Comparison of ENCODE assay signal across 8 cellular contexts in genomic region chr2:87471478-87471877, GRCh38.
DNase-seq lines count a peak whose midpoint lies in the region; ATAC-seq and TF ChIP-seq lines count a peak whose summit lies in the region.
"Not testable (repeated sequence)": the region's sequence is repeated elsewhere in the genome, so short reads cannot be mapped to it uniquely, and the experiment has no call there.

No MANE protein-coding gene starts in this region.

- not testable (repeated sequence) for H3K9me2 ChIP-seq in DOHH2 (replicated peaks; ENCODE audit: control insufficient read depth, low read length)

- H3K27me3 Mint-ChIP-seq in activated CD8-positive, alpha-beta memory T cell treated with anti-CD3 and anti-CD28 coated beads, Interleukin-2, amount 10 ng/mL, durations not matched to agents 7 days and 5 days; chondrocyte (ENCODE audit: low read depth); stimulated activated naive CD8-positive, alpha-beta T cell treated with anti-CD3 and anti-CD28 coated beads, Interleukin-15, amount 100 ng/mL, for 72 hours: not testable (repeated sequence)

- H3K9me3 Mint-ChIP-seq in activated CD8-positive, alpha-beta memory T cell treated with anti-CD3 and anti-CD28 coated beads, Interleukin-2, amount 10 ng/mL, durations not matched to agents 7 days and 5 days (ENCODE audit: low read depth); activated naive CD4-positive, alpha-beta T cell treated with anti-CD3 and anti-CD28 coated beads, Interleukin-2, amount 50 U/mL, for 72 hours; chondrocyte (ENCODE audit: low read depth); stimulated activated naive CD8-positive, alpha-beta T cell treated with anti-CD3 and anti-CD28 coated beads, Interleukin-15, amount 100 ng/mL, for 72 hours: not testable (repeated sequence)

- H3K4me1 Mint-ChIP-seq in activated CD8-positive, alpha-beta memory T cell treated with anti-CD3 and anti-CD28 coated beads, Interleukin-2, amount 10 ng/mL, durations not matched to agents 7 days and 5 days, result peaks cover 47% of the 10 kb centered on the region
- peaks cover 30% of the 10 kb centered on the region for H3K4me1 Mint-ChIP-seq in chondrocyte (ENCODE audit: low read depth)
- peaks cover 43% of the 10 kb centered on the region for H3K4me1 Mint-ChIP-seq in stimulated activated naive CD8-positive, alpha-beta T cell treated with anti-CD3 and anti-CD28 coated beads, Interleukin-15, amount 100 ng/mL, for 72 hours

- H3K27me3 ChIP-seq in DOHH2 (ENCODE audit: control insufficient read depth, low read length); RWPE2 (ENCODE audit: insufficient read depth, poor library complexity, severe bottlenecking); neutrophil: not testable (repeated sequence)

- not testable (repeated sequence) for H3F3A ChIP-seq in DOHH2 (ENCODE audit: control insufficient read depth, insufficient read depth)

- not testable (repeated sequence) for H4K20me1 ChIP-seq in DOHH2 (ENCODE audit: control insufficient read depth, insufficient read depth, low read depth, low read length)

- H3K4me2 ChIP-seq in DOHH2 (ENCODE audit: low read length), result peak overlapping the region; percentile 45; the same call in 1 of the 2 replicates

- H3K9me3 ChIP-seq in DOHH2 (ENCODE audit: control insufficient read depth, insufficient read depth, low read length); RWPE2 (ENCODE audit: severe bottlenecking); neutrophil: not testable (repeated sequence)

- ATAC-seq in RWPE2 (ENCODE audit: low read depth), result 0 out of 3 replicates have a peak, but pooled peaks have one; percentile 19
- not testable (repeated sequence) for ATAC-seq in activated CD8-positive, alpha-beta memory T cell treated with anti-CD3 and anti-CD28 coated beads, Interleukin-2, amount 10 ng/mL, durations not matched to agents 7 days and 5 days; activated naive CD4-positive, alpha-beta T cell treated with anti-CD3 and anti-CD28 coated beads, Interleukin-2, amount 50 U/mL, for 72 hours; stimulated activated naive CD8-positive, alpha-beta T cell treated with anti-CD3 and anti-CD28 coated beads, Interleukin-15, amount 100 ng/mL, for 72 hours

- not testable (repeated sequence) for H3K36me3 ChIP-seq in DOHH2 (ENCODE audit: control insufficient read depth, low read length); RWPE2 (ENCODE audit: low read depth); neutrophil

- not testable (repeated sequence) for H3K79me2 ChIP-seq in DOHH2 (ENCODE audit: control insufficient read depth, low read length)

- TF ChIP-seq CTCF in DOHH2 (IDR thresholded peaks at IDR 0.05; ENCODE audit: low read depth, low read length, poor library complexity, severe bottlenecking); RWPE2 (IDR thresholded peaks at IDR 0.05; ENCODE audit: poor library complexity, severe bottlenecking); neutrophil (IDR thresholded peaks at IDR 0.05): not testable (repeated sequence)
- peak; percentile 64 for TF ChIP-seq CTCF in chondrocyte (IDR thresholded peaks at IDR 0.05)
- TF ChIP-seq CTCF in fibroblast of villous mesenchyme (IDR thresholded peaks at IDR 0.05; ENCODE audit: insufficient read depth, low read depth, low read length), result peak; percentile 25

- not testable (repeated sequence) for DNase-seq in RWPE2 (ENCODE audit: low spot score); activated CD8-positive, alpha-beta memory T cell treated with anti-CD3 and anti-CD28 coated beads, Interleukin-2, amount 10 ng/mL, durations not matched to agents 7 days and 5 days; activated naive CD4-positive, alpha-beta T cell treated with anti-CD3 and anti-CD28 coated beads, Interleukin-2, amount 50 U/mL, for 72 hours (ENCODE audit: low spot score in 2 of 2); chondrocyte (ENCODE audit: low spot score); fibroblast of villous mesenchyme (ENCODE audit: low read depth); stimulated activated naive CD8-positive, alpha-beta T cell treated with anti-CD3 and anti-CD28 coated beads, Interleukin-15, amount 100 ng/mL, for 72 hours

- H3K4me1 ChIP-seq in DOHH2 (ENCODE audit: control insufficient read depth, low read length) (peaks cover 69% of the 10 kb centered on the region), neutrophil (ENCODE audit: control insufficient read depth in 1 of 2, insufficient read depth in 1 of 2, low read depth in 1 of 2, low read length in 1 of 2) (peaks cover 24 to 32% of the 10 kb centered on the region in 2 experiments)
- H3K4me1 ChIP-seq in RWPE2 (ENCODE audit: insufficient read depth, poor library complexity, severe bottlenecking), result not testable (repeated sequence)

- H3K27ac ChIP-seq in DOHH2 (ENCODE audit: low read depth, low read length) (peak overlapping the region; percentile 21; the same call in 1 of the 2 replicates), neutrophil (peak overlapping the region; percentile 79)
- H3K27ac ChIP-seq in RWPE2 (ENCODE audit: poor library complexity, severe bottlenecking), result not testable (repeated sequence)

- CTCF ChIA-PET in activated CD8-positive, alpha-beta memory T cell treated with anti-CD3 and anti-CD28 coated beads, Interleukin-2, amount 10 ng/mL, durations not matched to agents 7 days and 5 days (lab: Charles Lee), result not testable (repeated sequence)

- H3K4me3 Mint-ChIP-seq in activated CD8-positive, alpha-beta memory T cell treated with anti-CD3 and anti-CD28 coated beads, Interleukin-2, amount 10 ng/mL, durations not matched to agents 7 days and 5 days, result peak overlapping the region; percentile 82
- H3K4me3 Mint-ChIP-seq in chondrocyte (ENCODE audit: unreplicated experiment), result not testable (repeated sequence)
- H3K4me3 Mint-ChIP-seq in stimulated activated naive CD8-positive, alpha-beta T cell treated with anti-CD3 and anti-CD28 coated beads, Interleukin-15, amount 100 ng/mL, for 72 hours, result peak overlapping the region; percentile 73 to 86

- not testable (repeated sequence) for H3K36me3 Mint-ChIP-seq in activated CD8-positive, alpha-beta memory T cell treated with anti-CD3 and anti-CD28 coated beads, Interleukin-2, amount 10 ng/mL, durations not matched to agents 7 days and 5 days; activated naive CD4-positive, alpha-beta T cell treated with anti-CD3 and anti-CD28 coated beads, Interleukin-2, amount 50 U/mL, for 72 hours; chondrocyte (ENCODE audit: low read depth)

- not testable (repeated sequence) for H3K4me3 ChIP-seq in DOHH2 (ENCODE audit: low read length); RWPE2 (ENCODE audit: severe bottlenecking); fibroblast of villous mesenchyme (ENCODE audit: low read depth, low read length); neutrophil (ENCODE audit: low read depth in 1 of 2, low read length in 1 of 2)

- H3K27ac Mint-ChIP-seq in activated CD8-positive, alpha-beta memory T cell treated with anti-CD3 and anti-CD28 coated beads, Interleukin-2, amount 10 ng/mL, durations not matched to agents 7 days and 5 days, result peak overlapping the region; percentile 98
- H3K27ac Mint-ChIP-seq in activated naive CD4-positive, alpha-beta T cell treated with anti-CD3 and anti-CD28 coated beads, Interleukin-2, amount 50 U/mL, for 72 hours, result peak overlapping the region; percentile 95 to 98
- H3K27ac Mint-ChIP-seq in chondrocyte (ENCODE audit: unreplicated experiment), result not testable (repeated sequence)
- H3K27ac Mint-ChIP-seq in stimulated activated naive CD8-positive, alpha-beta T cell treated with anti-CD3 and anti-CD28 coated beads, Interleukin-15, amount 100 ng/mL, for 72 hours, result peak overlapping the region; percentile 91 to 97
